ENCODE assay signal across 18 cellular contexts in genomic region chr10:71605263-71605962, GRCh38.
DNase-seq lines count a peak whose midpoint lies in the region; ATAC-seq and TF ChIP-seq lines count a peak whose summit lies in the region.
"Had no signal": no experiment of that assay in that cellular context is flagged by ENCODE, and none has a peak within 500 bp of the region (broad histone marks: within the 10 kb centered on the region; RNA-seq: fewer than 3 reads in every experiment).

No MANE protein-coding gene starts in this region.

- peaks cover 8% of the 10 kb centered on the region for H3K27me3 Mint-ChIP-seq in stimulated activated naive CD8-positive, alpha-beta T cell treated with anti-CD3 and anti-CD28 coated beads, Interleukin-15, amount 100 ng/mL, for 72 hours

- DNase-seq in activated CD4-positive, alpha-beta T cell treated with anti-CD3 and anti-CD28 coated beads for 48 hours, result peak; percentile 17
- no peak for DNase-seq in activated CD4-positive, alpha-beta T cell treated with anti-CD3 and anti-CD28 coated beads, Interleukin-2, amount 50 U/mL, for 1 hour
- DNase-seq in stimulated activated naive CD8-positive, alpha-beta T cell treated with anti-CD3 and anti-CD28 coated beads, Interleukin-15, Interleukin-2, amounts not matched to agents 100 U/mL and 50 U/mL, for 24 hours, result peak; percentile 40
- DNase-seq in stimulated activated naive CD8-positive, alpha-beta T cell treated with anti-CD3 and anti-CD28 coated beads, Interleukin-15, amount 100 ng/mL, for 72 hours, result no peak
- peak; percentile 3 for DNase-seq in astrocyte of the spinal cord (ENCODE audit: low read depth, low spot score)
- no peak for DNase-seq in substantia nigra (lab: John Stamatoyannopoulos, UW)
- no peak for DNase-seq in NCI-H226
- DNase-seq: CD8-positive, alpha-beta memory T cell; IMR-90; NCI-H1105; NCI-H146; NCI-H2227 treated with DMSO at 0.1 percent for 48 hours; NCI-H510A treated with DMSO at 0.1 percent for 48 hours; NCI-H748 treated with DMSO at 0.1 percent for 48 hours had no signal

- peak; percentile 41 for ATAC-seq in stimulated activated naive CD8-positive, alpha-beta T cell treated with anti-CD3 and anti-CD28 coated beads, Interleukin-15, Interleukin-2, amounts not matched to agents 100 U/mL and 50 U/mL, for 24 hours
- ATAC-seq in stimulated activated naive CD8-positive, alpha-beta T cell treated with anti-CD3 and anti-CD28 coated beads, Interleukin-15, amount 100 ng/mL, for 72 hours, result no peak
- ATAC-seq in GM18870 (IDR thresholded peaks at IDR 0.05; ENCODE audit: unreplicated experiment), result no peak
- ATAC-seq: HCT116, Panc1 had no signal

- H3K4me1 Mint-ChIP-seq in stimulated activated naive CD8-positive, alpha-beta T cell treated with anti-CD3 and anti-CD28 coated beads, Interleukin-15, amount 100 ng/mL, for 72 hours, result peaks cover 27% of the 10 kb centered on the region

- in situ Hi-C loops in astrocyte of the spinal cord (cut with HindIII; ENCODE audit: low sequenced_read_pairs), result no loop called here

- H3K27ac ChIP-seq in substantia nigra (ENCODE audit: low read depth, low read length, poor library complexity, severe bottlenecking), result no peak overlapping the region
- H3K27ac ChIP-seq: C4-2B had no signal

- no peak overlapping the region for H3K27ac Mint-ChIP-seq in stimulated activated naive CD8-positive, alpha-beta T cell treated with anti-CD3 and anti-CD28 coated beads, Interleukin-15, amount 100 ng/mL, for 72 hours

- H3K4me3 Mint-ChIP-seq in stimulated activated naive CD8-positive, alpha-beta T cell treated with anti-CD3 and anti-CD28 coated beads, Interleukin-15, amount 100 ng/mL, for 72 hours, result no peak overlapping the region
- H3K4me3 Mint-ChIP-seq: CD8-positive, alpha-beta memory T cell had no signal

- H3K4me3 ChIP-seq in astrocyte of the spinal cord (ENCODE audit: low read depth, low read length), result no peak overlapping the region

- no peaks in the 10 kb centered on the region for H3K9me3 Mint-ChIP-seq in stimulated activated naive CD8-positive, alpha-beta T cell treated with anti-CD3 and anti-CD28 coated beads, Interleukin-15, amount 100 ng/mL, for 72 hours
- H3K9me3 Mint-ChIP-seq: CD8-positive, alpha-beta memory T cell had no signal

- TF ChIP-seq CTCF in astrocyte of the spinal cord (IDR thresholded peaks at IDR 0.05; ENCODE audit: low read depth, low read length), result no peak

Comparison
In these comparisons a context has a peak if more than half of its experiments do, and no peak if none do; other contexts are left out.
1. DNase-seq: peak in activated CD4-positive, alpha-beta T cell treated with anti-CD3 and anti-CD28 coated beads for 48 hours (single experiment), stimulated activated naive CD8-positive, alpha-beta T cell treated with anti-CD3 and anti-CD28 coated beads, Interleukin-15, Interleukin-2, amounts not matched to agents 100 U/mL and 50 U/mL, for 24 hours (single experiment) and astrocyte of the spinal cord (single experiment); none in activated CD4-positive, alpha-beta T cell treated with anti-CD3 and anti-CD28 coated beads, Interleukin-2, amount 50 U/mL, for 1 hour (single experiment), stimulated activated naive CD8-positive, alpha-beta T cell treated with anti-CD3 and anti-CD28 coated beads, Interleukin-15, amount 100 ng/mL, for 72 hours (0 of 2), substantia nigra (0 of 49) and NCI-H226 (single experiment).